Comparison of ENCODE assay signal across 1 cellular context in genomic region chr17:64273006-64273405, GRCh38.
TF ChIP-seq lines count a peak whose summit lies in the region.

No MANE protein-coding gene starts in this region.

TF ChIP-seq in HepG2, 621 proteins besides CTCF, POLR2A, EP300 and RAD21:
- no peak for TF ChIP-seq U2AF1 (optimal IDR thresholded peaks at IDR 0.05; ENCODE audit: low read depth, low read length)
- TF ChIP-seq ZNF33A (CRISPR knock-in tag; IDR thresholded peaks at IDR 0.05; ENCODE audit: borderline replicate concordance), result no peak
- no peak for TF ChIP-seq MATR3 (CRISPR knock-in tag; IDR thresholded peaks at IDR 0.05)
- TF ChIP-seq LRRFIP1 (CRISPR knock-in tag; conservative IDR thresholded peaks at IDR 0.05), result no peak
- TF ChIP-seq ZBTB14 (CRISPR knock-in tag; IDR thresholded peaks at IDR 0.05), result no peak
- no peak for TF ChIP-seq ZNF850 (CRISPR knock-in tag; conservative IDR thresholded peaks at IDR 0.05)
- no peak for TF ChIP-seq HNRNPL (IDR thresholded peaks at IDR 0.05; ENCODE audit: low read depth, low read length)
- TF ChIP-seq SIX4 (CRISPR knock-in tag; IDR thresholded peaks at IDR 0.05), result no peak
- TF ChIP-seq, protein P1, sequence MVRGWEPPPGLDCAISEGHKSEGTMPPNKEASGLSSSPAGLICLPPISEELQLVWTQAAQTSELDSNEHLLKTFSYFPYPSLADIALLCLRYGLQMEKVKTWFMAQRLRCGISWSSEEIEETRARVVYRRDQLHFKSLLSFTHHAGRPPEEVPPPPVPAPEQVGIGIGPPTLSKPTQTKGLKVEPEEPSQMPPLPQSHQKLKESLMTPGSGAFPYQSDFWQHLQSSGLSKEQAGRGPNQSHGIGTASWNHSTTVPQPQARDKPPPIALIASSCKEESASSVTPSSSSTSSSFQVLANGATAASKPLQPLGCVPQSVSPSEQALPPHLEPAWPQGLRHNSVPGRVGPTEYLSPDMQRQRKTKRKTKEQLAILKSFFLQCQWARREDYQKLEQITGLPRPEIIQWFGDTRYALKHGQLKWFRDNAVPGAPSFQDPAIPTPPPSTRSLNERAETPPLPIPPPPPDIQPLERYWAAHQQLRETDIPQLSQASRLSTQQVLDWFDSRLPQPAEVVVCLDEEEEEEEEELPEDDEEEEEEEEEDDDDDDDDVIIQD (CRISPR knock-in tag; IDR thresholded peaks at IDR 0.05; ENCODE audit: low read depth), result no peak
- no peak for TF ChIP-seq ARHGAP35 (CRISPR knock-in tag; IDR thresholded peaks at IDR 0.05; ENCODE audit: borderline replicate concordance)
- TF ChIP-seq, protein P2, sequence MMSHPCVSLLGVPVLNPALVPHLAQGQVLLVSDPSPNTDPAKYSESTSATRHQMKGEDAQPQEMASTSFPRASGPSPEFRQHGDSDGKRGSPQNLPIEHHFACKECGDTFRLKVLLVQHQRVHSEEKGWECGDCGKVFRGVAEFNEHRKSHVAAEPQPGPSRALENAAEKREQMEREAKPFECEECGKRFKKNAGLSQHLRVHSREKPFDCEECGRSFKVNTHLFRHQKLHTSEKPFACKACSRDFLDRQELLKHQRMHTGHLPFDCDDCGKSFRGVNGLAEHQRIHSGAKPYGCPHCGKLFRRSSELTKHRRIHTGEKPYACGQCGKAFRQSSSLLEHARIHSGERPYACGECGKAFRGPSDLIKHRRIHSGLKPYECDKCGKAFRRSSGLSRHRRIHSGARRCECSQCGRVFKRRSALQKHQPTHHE (CRISPR knock-in tag; IDR thresholded peaks at IDR 0.05; ENCODE audit: borderline replicate concordance), result no peak
- no peak for TF ChIP-seq ZNF780A (CRISPR knock-in tag; IDR thresholded peaks at IDR 0.05)
